ENCODE assay signal across 9 cellular contexts in the genomic region with DNA sequence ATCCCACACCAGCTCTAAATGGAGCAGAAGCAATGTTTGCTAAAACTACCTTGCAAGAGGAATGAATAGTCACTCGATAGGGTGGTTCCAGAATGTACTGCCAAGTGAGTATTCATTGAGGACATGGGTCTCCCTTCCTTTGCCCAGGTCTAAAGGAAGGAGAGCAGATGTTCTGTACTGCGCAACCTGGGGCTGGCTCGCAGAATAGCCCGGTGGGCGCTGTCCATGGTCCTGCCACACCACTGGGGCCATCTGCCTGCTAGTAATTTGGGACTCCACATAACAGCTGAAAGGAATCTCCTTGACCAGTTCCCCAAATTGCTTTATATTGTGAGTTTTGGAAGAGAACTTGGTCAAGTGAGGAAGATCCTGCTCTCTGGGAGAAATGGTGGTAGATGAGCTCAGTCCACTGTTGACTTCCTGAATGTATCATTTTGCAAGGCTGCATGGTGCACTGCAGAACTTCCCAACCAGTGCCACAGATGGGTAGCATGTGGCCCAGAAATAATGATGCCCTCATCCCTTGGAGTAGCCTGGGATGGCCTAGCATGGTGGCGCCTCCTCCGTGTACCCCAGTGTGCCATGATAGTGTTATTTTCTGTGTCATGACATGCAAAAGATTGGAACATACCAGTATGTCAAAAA. TPM values are rescaled to one million over a fixed set of nuclear protein-coding genes. Genes with fewer than 3 reads are reported as not detected.
DNase-seq lines count a peak whose midpoint lies in the region; ATAC-seq, FAIRE-seq and TF ChIP-seq lines count a peak whose summit lies in the region.
"Had no signal": no experiment of that assay in that cellular context is flagged by ENCODE, and none has a peak within 500 bp of the region (broad histone marks: within the 10 kb centered on the region; RNA-seq: fewer than 3 reads in every experiment).

No MANE protein-coding gene starts in this region.

- 0 out of 4 replicates have a peak, but pooled peaks of 1 of the 2 experiments have one; percentile 13 for TF ChIP-seq RAD21 in H1 (IDR thresholded peaks at IDR 0.05 in 1 of 2, conservative IDR thresholded peaks at IDR 0.05 in 1 of 2; ENCODE audit: low read depth in 2 of 2, low read length in 2 of 2)

- peaks cover 6% of the 10 kb centered on the region for H3K4me1 Mint-ChIP-seq in WTC11

- H3K27me3 Mint-ChIP-seq in WTC11 (ENCODE audit: low read depth), result peaks cover 60% of the 10 kb centered on the region

- H3K36me3 Mint-ChIP-seq in WTC11, result no peaks in the 10 kb centered on the region

- TF ChIP-seq EP300 in H1 (IDR thresholded peaks at IDR 0.05; ENCODE audit: borderline replicate concordance in 1 of 2, low read depth in 2 of 2, low read length in 2 of 2), result no peak

- no peaks in the 10 kb centered on the region for H3K9me3 Mint-ChIP-seq in WTC11

- H3K23ac ChIP-seq in H1 (ENCODE audit: insufficient read length) (no peak overlapping the region), neuronal stem cell (ENCODE audit: low read depth, low read length, poor library complexity) (no peak overlapping the region)

- no peak overlapping the region for H3K14ac ChIP-seq in H1 (ENCODE audit: insufficient read length)
- H3K14ac ChIP-seq in neuronal stem cell (ENCODE audit: low read length), result no peak overlapping the region

- H2BK15ac ChIP-seq in H1 (ENCODE audit: low read length) (no peak overlapping the region), neuronal stem cell (ENCODE audit: low read length) (no peak overlapping the region)

- H3K79me1 ChIP-seq in H1 (ENCODE audit: low read depth, low read length), result no peaks in the 10 kb centered on the region
- no peaks in the 10 kb centered on the region for H3K79me1 ChIP-seq in neuronal stem cell (ENCODE audit: low read depth, low read length)

- H3K4me1 ChIP-seq in H1 (replicated peaks in 1 of 4; ENCODE audit: control insufficient read depth in 3 of 4, insufficient read depth in 4 of 4, low read length in 3 of 4) (no peaks in the 10 kb centered on the region), neuronal stem cell (ENCODE audit: control insufficient read depth in 2 of 2, insufficient read depth in 1 of 2, low read depth in 1 of 2, low read length in 2 of 2) (no peaks in the 10 kb centered on the region)

- H3K4me3 Mint-ChIP-seq in WTC11, result no peak overlapping the region

- H3K9ac ChIP-seq in H1 (replicated peaks in 1 of 4; ENCODE audit: extremely low read depth in 1 of 4, low read depth in 3 of 4, low read length in 3 of 4) (no peak overlapping the region), neuronal stem cell (ENCODE audit: low read depth, low read length, poor library complexity) (no peak overlapping the region)

- H3K36me3 ChIP-seq in H1 (ENCODE audit: control insufficient read depth in 2 of 4, insufficient read depth in 4 of 4, low read length in 3 of 4) (no peaks in the 10 kb centered on the region), neuronal stem cell (replicated peaks in 1 of 2; ENCODE audit: control insufficient read depth in 2 of 2, insufficient read depth in 2 of 2, low read length in 2 of 2) (no peaks in the 10 kb centered on the region)

- FAIRE-seq in H1 (lab: Jason Lieb, UNC), result no peak
- no peak for FAIRE-seq in frontal cortex (lab: Jason Lieb, UNC)

- H2BK20ac ChIP-seq in H1 (ENCODE audit: low read length), result no peak overlapping the region

- TF ChIP-seq POLR2A in H1 (IDR thresholded peaks at IDR 0.05; ENCODE audit: control extremely low read depth in 1 of 2, low read depth in 2 of 2, low read length in 2 of 2), result no peak

- H3K4me2 ChIP-seq in H1 (ENCODE audit: insufficient read depth in 1 of 2, low read depth in 2 of 2, low read length in 2 of 2) (no peak overlapping the region), neuronal stem cell (ENCODE audit: insufficient read depth, low read length, poor library complexity, severe bottlenecking) (no peak overlapping the region)

- H4K8ac ChIP-seq in H1 (ENCODE audit: extremely low read depth, insufficient read depth, low read length) (no peak overlapping the region), neuronal stem cell (ENCODE audit: low read depth, low read length) (no peak overlapping the region)

- H3K4ac ChIP-seq in H1 (replicated peaks; ENCODE audit: insufficient read length, low read depth, low read length) (no peak overlapping the region), neuronal stem cell (ENCODE audit: low read length) (no peak overlapping the region)

- H4K5ac ChIP-seq in H1 (ENCODE audit: insufficient read length, low read depth, low read length), result no peak overlapping the region

- no peaks in the 10 kb centered on the region for H3K79me2 ChIP-seq in H1 (ENCODE audit: control insufficient read depth in 1 of 2, insufficient read depth in 2 of 2, low read length in 2 of 2)

- H3K27ac ChIP-seq in H1 (ENCODE audit: low read depth, low read length) (no peak overlapping the region), neuronal stem cell (replicated peaks; ENCODE audit: low read length) (no peak overlapping the region)

- TF ChIP-seq CTCF in WTC11 (IDR thresholded peaks at IDR 0.05), result no peak
- no peak for TF ChIP-seq CTCF in H1 (IDR thresholded peaks at IDR 0.05; ENCODE audit: control extremely low read depth in 1 of 3, insufficient read depth in 1 of 3, low read depth in 1 of 3, low read length in 3 of 3)

- no peak overlapping the region for H3K18ac ChIP-seq in H1 (ENCODE audit: extremely low read depth, low read length)
- H3K18ac ChIP-seq in neuronal stem cell (ENCODE audit: low read length), result no peak overlapping the region

- H4K20me1 ChIP-seq in H1 (replicated peaks in 1 of 2; ENCODE audit: control insufficient read depth in 1 of 2, insufficient read depth in 2 of 2, low read length in 2 of 2), result peaks cover 5 to 7% of the 10 kb centered on the region in 2 experiments

- no peak overlapping the region for H3K4me3 ChIP-seq in H1 (ENCODE audit: extremely low read depth in 1 of 4, insufficient read depth in 2 of 4, low read depth in 3 of 4, low read length in 4 of 4)
- H3K4me3 ChIP-seq in neuronal stem cell (ENCODE audit: low read length in 2 of 2), result no peak overlapping the region

- H2BK120ac ChIP-seq in H1 (replicated peaks; ENCODE audit: low read depth, low read length), result no peak overlapping the region
- no peak overlapping the region for H2BK120ac ChIP-seq in neuronal stem cell (ENCODE audit: low read depth, low read length)

- 55% methylated on average over 7 of the region's 7 CpGs; no CpG with 5 or more reads in 1 of the 2 experiments for WGBS in H1 (ENCODE audit: extremely low coverage in 1 of 2, insufficient coverage in 1 of 2, insufficient read length in 1 of 2, insufficient replicate concordance in 2 of 2, low coverage in 1 of 2, low lambda C conversion rate in 2 of 2, missing lambda C conversion rate in 1 of 2), 2 experiments
- WGBS in neuronal stem cell (ENCODE audit: extremely low coverage in 2 of 2, insufficient read length in 2 of 2, insufficient replicate concordance in 1 of 2), 2 donors, result no CpG with 5 or more reads among the region's 7 CpGs

- H4K91ac ChIP-seq in H1 (replicated peaks; ENCODE audit: insufficient read length, low read length), result no peak overlapping the region
- H4K91ac ChIP-seq in neuronal stem cell (ENCODE audit: low read depth, low read length, poor library complexity), result no peak overlapping the region

- H3K27ac Mint-ChIP-seq in WTC11, result no peak overlapping the region

- H3K23me2 ChIP-seq in H1 (ENCODE audit: low read depth, low read length), result peaks cover 5% of the 10 kb centered on the region; the same call in 1 of the 2 replicates

- ATAC-seq in WTC11 (peak; percentile 80), GM21825 (IDR thresholded peaks at IDR 0.05; ENCODE audit: unreplicated experiment) (no peak)

- H2BK5ac ChIP-seq in H1 (ENCODE audit: low read depth, low read length) (no peak overlapping the region), neuronal stem cell (ENCODE audit: low read length) (no peak overlapping the region)

- CTCF ChIA-PET in WTC11 (lab: Charles Lee), result interaction anchor here (0.6 to 1.3 kb wide), 5 partner anchors 41 to 102 kb away, joined by 3 to 6 read pairs (median 3); no protein-coding TSS in a partner anchor
- CTCF ChIA-PET in H1 (lab: Charles Lee; ENCODE audit: partially characterized antibody), result interaction anchor here (0.6 to 3.6 kb wide), 11 partner anchors 8 to 304 kb away, joined by 3 to 13 read pairs (median 3); no protein-coding TSS in a partner anchor

- H3K9me3 ChIP-seq in H1 (ENCODE audit: insufficient read depth in 2 of 2, low read depth in 1 of 2, low read length in 1 of 2) (no peaks in the 10 kb centered on the region), neuronal stem cell (replicated peaks in 1 of 2; ENCODE audit: control insufficient read depth in 2 of 2, insufficient read depth in 1 of 2, low read depth in 1 of 2, low read length in 2 of 2) (no peaks in the 10 kb centered on the region)

- no peak overlapping the region for H3K56ac ChIP-seq in H1 (replicated peaks; ENCODE audit: insufficient read length, low read depth, low read length)

- H2AFZ ChIP-seq in H1 (ENCODE audit: low read length) (no peak overlapping the region), neuronal stem cell (ENCODE audit: low read length) (no peak overlapping the region)

- peaks cover 16 to 44% (median 34%) of the 10 kb centered on the region in 4 experiments for H3K27me3 ChIP-seq in H1 (replicated peaks in 1 of 4; ENCODE audit: control insufficient read depth in 3 of 4, extremely low read depth in 1 of 4, insufficient read depth in 3 of 4, low read length in 3 of 4)
- peaks cover 5 to 74% (median 37%) of the 10 kb centered on the region in 3 experiments for H3K27me3 ChIP-seq in neuronal stem cell (ENCODE audit: control insufficient read depth in 3 of 3, insufficient read depth in 3 of 3, low read depth in 1 of 3, low read length in 3 of 3)

- POLR2A ChIA-PET in WTC11 (lab: Charles Lee), result no interaction called here
- POLR2A ChIA-PET in H1 (lab: Charles Lee; ENCODE audit: partially characterized antibody), result no interaction called here

- H2BK12ac ChIP-seq in H1 (ENCODE audit: low read depth, low read length) (no peak overlapping the region), neuronal stem cell (ENCODE audit: low read length) (no peak overlapping the region)

- no peak overlapping the region for H2AK5ac ChIP-seq in H1 (ENCODE audit: low read depth, low read length)
- H2AK5ac ChIP-seq in neuronal stem cell (ENCODE audit: low read depth, low read length), result no peak overlapping the region

- DNase-seq in activated CD4-positive, CD25-positive, alpha-beta regulatory T cell treated with anti-CD3 and anti-CD28 coated beads, Interleukin-2, amount 50 U/mL, for 72 hours, result peak; percentile 39
- no peak for DNase-seq in activated CD4-positive, CD25-positive, alpha-beta regulatory T cell (lab: John Stamatoyannopoulos, UW)
- DNase-seq in WTC11 (ENCODE audit: low spot score) (peak; percentile 84), H1 (ENCODE audit: low read depth in 1 of 2, low spot score in 2 of 2) (peak in 1 of 2 experiments; percentile 94), neuronal stem cell (ENCODE audit: low spot score) (peak; percentile 65), SHP77 (lab: John Stamatoyannopoulos, UW) (no peak), frontal cortex (ENCODE audit: low spot score in 2 of 2) (no peak)

RNA-seq across cellular contexts. Expression of a gene that starts 5.7 kb away (rescaled TPM):
- total RNA-seq in WTC11 (2021) (0.09 to 0.24 TPM (median 0.16 TPM) in 3 replicates), frontal cortex (16.7 TPM)
- total RNA-seq in H1 (2021; fragmentation: NEBNext Ultra II Directional; extraction: Animal tissue kit (Norgen Biotek cat#: 25700)), result 0.28 and 0.29 TPM in 2 replicates
- 0.08 and 0.15 TPM in 2 replicates for polyA plus RNA-seq in H1 (2011; rRNA removed)
- 0.10 TPM for polyA plus RNA-seq in H1 (2011; cell fraction: cytosol; rRNA removed)
- 1.3 TPM for polyA plus RNA-seq in H1 (2011; cell fraction: nucleus; rRNA removed)
- 0.24 to 0.34 TPM (median 0.26 TPM) in 4 replicates for polyA plus RNA-seq in H1 (2012, experiment 1 of 2)
- 0.63 TPM for polyA plus RNA-seq in H1 (2012, experiment 2 of 2)
- polyA plus RNA-seq in H1 (2013, experiment 1 of 2), result 0.16 TPM
- 0.17 TPM for polyA plus RNA-seq in H1 (2013, experiment 2 of 2)
- 0.16 and 1.2 TPM in 2 replicates for polyA minus RNA-seq in H1 (2011; rRNA and poly(A)+ RNA removed)
- polyA minus RNA-seq in H1 (2011; cell fraction: cytosol; rRNA and poly(A)+ RNA removed), result 0.88 TPM
- 1.6 TPM for polyA minus RNA-seq in H1 (2011; cell fraction: nucleus; rRNA and poly(A)+ RNA removed)
- polyA plus RNA-seq in neuronal stem cell (2013, experiment 1 of 2), result 0.11 TPM
- 0.07 TPM for polyA plus RNA-seq in neuronal stem cell (2013, experiment 2 of 2)
- total RNA-seq: T-helper 1 cell treated with Interleukin-12 subunit alpha and Interleukin-12 subunit beta and Interleukin-4 antibody, amounts not matched to agents 30 ng/mL and 1 ng/mL, for 36 hours had no signal

RNA-seq across cellular contexts. Expression of a gene that starts 43.8 kb away (rescaled TPM):
- 0.11 TPM in 1 of 3 replicates, not detected in the others for total RNA-seq in WTC11 (2021)
- total RNA-seq in H1 (2021; fragmentation: NEBNext Ultra II Directional; extraction: Animal tissue kit (Norgen Biotek cat#: 25700)), result not detected in 2 replicates
- polyA plus RNA-seq in H1 (2011; rRNA removed), result 0.06 and 0.11 TPM in 2 replicates
- polyA plus RNA-seq in H1 (2011; cell fraction: cytosol; rRNA removed), result 0.14 TPM
- polyA plus RNA-seq in H1 (2011; cell fraction: nucleus; rRNA removed), result 0.14 TPM
- not detected in 4 replicates for polyA plus RNA-seq in H1 (2012, experiment 1 of 2)
- polyA plus RNA-seq in H1 (2012, experiment 2 of 2), result not detected
- polyA plus RNA-seq in H1 (2013, experiment 1 of 2), result not detected
- not detected for polyA plus RNA-seq in H1 (2013, experiment 2 of 2)
- not detected in 2 replicates for polyA minus RNA-seq in H1 (2011; rRNA and poly(A)+ RNA removed)
- polyA minus RNA-seq in H1 (2011; cell fraction: cytosol; rRNA and poly(A)+ RNA removed), result not detected
- polyA minus RNA-seq in H1 (2011; cell fraction: nucleus; rRNA and poly(A)+ RNA removed), result not detected
- not detected for polyA plus RNA-seq in neuronal stem cell (2013, experiment 1 of 2)
- polyA plus RNA-seq in neuronal stem cell (2013, experiment 2 of 2), result not detected
- 0.41 TPM for total RNA-seq in frontal cortex
- total RNA-seq: T-helper 1 cell treated with Interleukin-12 subunit alpha and Interleukin-12 subunit beta and Interleukin-4 antibody, amounts not matched to agents 30 ng/mL and 1 ng/mL, for 36 hours had no signal

RNA-seq across cellular contexts. Expression of a gene that starts 54.1 kb away (rescaled TPM):
- total RNA-seq in WTC11 (2021), result 19.9 to 21.9 TPM (median 21.9 TPM) in 3 replicates
- 11.2 TPM in 2 replicates for total RNA-seq in H1 (2021; fragmentation: NEBNext Ultra II Directional; extraction: Animal tissue kit (Norgen Biotek cat#: 25700))
- polyA plus RNA-seq in H1 (2011; rRNA removed), result 8.1 and 10.6 TPM in 2 replicates
- 6.5 TPM for polyA plus RNA-seq in H1 (2011; cell fraction: cytosol; rRNA removed)
- polyA plus RNA-seq in H1 (2011; cell fraction: nucleus; rRNA removed), result 24.1 TPM
- 7.0 to 8.7 TPM (median 7.2 TPM) in 4 replicates for polyA plus RNA-seq in H1 (2012, experiment 1 of 2)
- polyA plus RNA-seq in H1 (2012, experiment 2 of 2), result 5.3 TPM
- polyA plus RNA-seq in H1 (2013, experiment 1 of 2), result 5.0 TPM
- 4.6 TPM for polyA plus RNA-seq in H1 (2013, experiment 2 of 2)
- 7.6 and 9.3 TPM in 2 replicates for polyA minus RNA-seq in H1 (2011; rRNA and poly(A)+ RNA removed)
- polyA minus RNA-seq in H1 (2011; cell fraction: cytosol; rRNA and poly(A)+ RNA removed), result 5.2 TPM
- polyA minus RNA-seq in H1 (2011; cell fraction: nucleus; rRNA and poly(A)+ RNA removed), result 13.3 TPM
- 3.3 TPM for polyA plus RNA-seq in neuronal stem cell (2013, experiment 1 of 2)
- 3.2 TPM for polyA plus RNA-seq in neuronal stem cell (2013, experiment 2 of 2)
- 2.4 TPM for total RNA-seq in frontal cortex

Comparison
In these comparisons a context has a peak if more than half of its experiments do, and no peak if none do; other contexts are left out.
1. DNase-seq: peak in activated CD4-positive, CD25-positive, alpha-beta regulatory T cell treated with anti-CD3 and anti-CD28 coated beads, Interleukin-2, amount 50 U/mL, for 72 hours (single experiment), WTC11 (single experiment) and neuronal stem cell (single experiment); none in activated CD4-positive, CD25-positive, alpha-beta regulatory T cell (0 of 4), SHP77 (0 of 2) and frontal cortex (0 of 2).
2. RNA of a gene that starts 5.7 kb away (total RNA-seq): 16.7 TPM in frontal cortex (single experiment); 0.28 to 0.29 TPM in H1 and 0.09 to 0.24 TPM in WTC11; every median in the first group is over 10 times any median in the second.